Comparison of ENCODE assay signal across 13 cellular contexts in the genomic region with DNA sequence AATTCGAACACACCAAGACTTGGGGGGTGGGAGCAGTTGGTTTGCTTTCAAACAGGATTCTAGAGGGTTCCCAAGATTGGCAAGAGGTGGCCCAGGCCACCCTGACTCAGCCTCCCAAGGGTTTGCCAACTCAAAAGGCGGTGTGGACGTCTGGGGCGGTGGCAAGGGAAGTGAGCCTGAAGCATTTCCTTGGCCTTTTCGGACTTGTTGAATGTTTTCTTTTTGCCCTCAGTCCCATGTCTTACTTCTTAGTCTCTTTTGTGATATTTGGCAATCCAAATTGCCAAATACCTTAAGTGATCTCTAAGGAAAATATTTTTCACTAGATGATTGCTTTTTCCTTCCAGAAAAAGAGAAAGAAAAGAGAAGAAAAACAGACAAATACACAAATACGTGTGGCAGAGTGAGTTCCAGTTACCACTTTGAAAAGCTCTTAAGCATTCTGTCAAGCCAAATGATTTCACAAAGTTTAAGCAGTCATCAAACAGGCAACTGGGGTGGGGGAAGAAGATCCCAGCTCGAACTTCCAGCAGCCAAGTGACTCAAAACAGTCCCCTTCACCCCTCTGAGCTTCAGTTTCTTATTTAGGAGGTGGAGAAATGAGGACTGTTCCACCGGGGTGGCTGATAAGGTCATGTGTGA.
DNase-seq lines count a peak whose midpoint lies in the region; ATAC-seq and TF ChIP-seq lines count a peak whose summit lies in the region.
"Had no signal": no experiment of that assay in that cellular context is flagged by ENCODE, and none has a peak within 500 bp of the region (broad histone marks: within the 10 kb centered on the region; RNA-seq: fewer than 3 reads in every experiment).

No MANE protein-coding gene starts in this region.

- no peak for TF ChIP-seq CTCF in tibial nerve (IDR thresholded peaks at IDR 0.05)

- DNase-seq in RPMI7951 (ENCODE audit: low read depth) (peak; percentile 43), fibroblast of gingiva (ENCODE audit: low read depth) (peak; percentile 98), myocyte (ENCODE audit: low read depth) (peak; percentile 47), tibial nerve (ENCODE audit: low spot score in 2 of 2) (peak in 1 of 2 donors; percentile 7), NCI-H187 treated with DMSO at 0.1 percent for 48 hours (lab: John Stamatoyannopoulos, UW) (no peak), NCI-H2227 (lab: John Stamatoyannopoulos, UW; ENCODE audit: unreplicated experiment) (no peak)
- no peak for DNase-seq in activated CD8-positive, alpha-beta memory T cell treated with anti-CD3 and anti-CD28 coated beads, Interleukin-2, amount 10 ng/mL, durations not matched to agents 7 days and 5 days
- no peak for DNase-seq in activated CD4-positive, CD25-positive, alpha-beta regulatory T cell (lab: John Stamatoyannopoulos, UW)
- DNase-seq: effector CD4-positive, alpha-beta T cell; NCI-H345; SHP77 had no signal

- peaks cover 0 to 73% (median 26%) of the 10 kb centered on the region in 4 donors for H3K4me1 ChIP-seq in tibial nerve

- no peak overlapping the region for H3K27ac Mint-ChIP-seq in activated CD8-positive, alpha-beta memory T cell treated with anti-CD3 and anti-CD28 coated beads, Interleukin-2, amount 10 ng/mL, durations not matched to agents 7 days and 5 days
- H3K27ac Mint-ChIP-seq: activated naive CD8-positive, alpha-beta T cell; natural killer cell treated with Interleukin-12 subunit alpha and Interleukin-12 subunit beta and Interleukin-15 and Interleukin-18, amount 100 ng/mL, for 72 hours had no signal

- H3K4me3 Mint-ChIP-seq in activated CD8-positive, alpha-beta memory T cell treated with anti-CD3 and anti-CD28 coated beads, Interleukin-2, amount 10 ng/mL, durations not matched to agents 7 days and 5 days = no peak overlapping the region
- H3K4me3 Mint-ChIP-seq: activated naive CD8-positive, alpha-beta T cell; natural killer cell treated with Interleukin-12 subunit alpha and Interleukin-12 subunit beta and Interleukin-15 and Interleukin-18, amount 100 ng/mL, for 72 hours had no signal

- no peaks in the 10 kb centered on the region for H3K36me3 ChIP-seq in tibial nerve

- H3K4me1 Mint-ChIP-seq in activated CD8-positive, alpha-beta memory T cell treated with anti-CD3 and anti-CD28 coated beads, Interleukin-2, amount 10 ng/mL, durations not matched to agents 7 days and 5 days = no peaks in the 10 kb centered on the region

- WGBS in tibial nerve, 2 donors = 23 to 31% methylated on average over 8 of the region's 8 CpGs

- peak overlapping the region; percentile 54 to 95 (median 81) for H3K27ac ChIP-seq in tibial nerve

- H3K27me3 Mint-ChIP-seq in activated CD8-positive, alpha-beta memory T cell treated with anti-CD3 and anti-CD28 coated beads, Interleukin-2, amount 10 ng/mL, durations not matched to agents 7 days and 5 days = peaks cover 2% of the 10 kb centered on the region

- H3K9me3 ChIP-seq in tibial nerve = no peaks in the 10 kb centered on the region

- no peaks in the 10 kb centered on the region for H3K9me3 Mint-ChIP-seq in activated CD8-positive, alpha-beta memory T cell treated with anti-CD3 and anti-CD28 coated beads, Interleukin-2, amount 10 ng/mL, durations not matched to agents 7 days and 5 days (ENCODE audit: low read depth)
- H3K9me3 Mint-ChIP-seq: natural killer cell treated with Interleukin-12 subunit alpha and Interleukin-12 subunit beta and Interleukin-15 and Interleukin-18, amount 100 ng/mL, for 72 hours had no signal

- ATAC-seq in activated CD8-positive, alpha-beta memory T cell treated with anti-CD3 and anti-CD28 coated beads, Interleukin-2, amount 10 ng/mL, durations not matched to agents 7 days and 5 days = no peak
- ATAC-seq: natural killer cell treated with Interleukin-12 subunit alpha and Interleukin-12 subunit beta and Interleukin-15 and Interleukin-18, amount 100 ng/mL, for 72 hours had no signal

- TF ChIP-seq EP300 in tibial nerve (IDR thresholded peaks at IDR 0.05) = peak in 1 of 2 donors; percentile 72

- no peaks in the 10 kb centered on the region for H3K27me3 ChIP-seq in tibial nerve

- no peak overlapping the region for H3K4me3 ChIP-seq in tibial nerve

- no peaks in the 10 kb centered on the region for H3K36me3 Mint-ChIP-seq in activated CD8-positive, alpha-beta memory T cell treated with anti-CD3 and anti-CD28 coated beads, Interleukin-2, amount 10 ng/mL, durations not matched to agents 7 days and 5 days
- H3K36me3 Mint-ChIP-seq: activated naive CD8-positive, alpha-beta T cell; natural killer cell treated with Interleukin-12 subunit alpha and Interleukin-12 subunit beta and Interleukin-15 and Interleukin-18, amount 100 ng/mL, for 72 hours had no signal

- CTCF ChIA-PET in activated CD8-positive, alpha-beta memory T cell treated with anti-CD3 and anti-CD28 coated beads, Interleukin-2, amount 10 ng/mL, durations not matched to agents 7 days and 5 days (lab: Charles Lee) = no interaction called here

- TF ChIP-seq POLR2A in tibial nerve (IDR thresholded peaks at IDR 0.05) = no peak

Comparison
In these comparisons a context has a peak if more than half of its experiments do, and no peak if none do; other contexts are left out.
1. DNase-seq: peak in RPMI7951 (single experiment), fibroblast of gingiva (single experiment) and myocyte (single experiment); none in activated CD8-positive, alpha-beta memory T cell treated with anti-CD3 and anti-CD28 coated beads, Interleukin-2, amount 10 ng/mL, durations not matched to agents 7 days and 5 days (single experiment), NCI-H187 treated with DMSO at 0.1 percent for 48 hours (single experiment), NCI-H2227 (single experiment) and activated CD4-positive, CD25-positive, alpha-beta regulatory T cell (0 of 4).